13 cellular contexts compared by ENCODE assay signal in genomic region chr1:22773981-22774471, GRCh38.
DNase-seq lines count a peak whose midpoint lies in the region; TF ChIP-seq lines count a peak whose summit lies in the region.
"Had no signal": no experiment of that assay in that cellular context is flagged by ENCODE, and none has a peak within 500 bp of the region (broad histone marks: within the 10 kb centered on the region; RNA-seq: fewer than 3 reads in every experiment).

No MANE protein-coding gene starts in this region.

- H3K4me3 Mint-ChIP-seq in activated naive CD4-positive, alpha-beta T cell treated with anti-CD3 and anti-CD28 coated beads, Interleukin-2, amount 10 ng/mL, durations not matched to agents 7 days and 5 days, result no peak overlapping the region
- H3K4me3 Mint-ChIP-seq: WTC11 had no signal

- peaks cover 0 to 16% of the 10 kb centered on the region in 2 donors for H3K4me1 ChIP-seq in right atrium auricular region
- peaks cover 0 to 42% (median 31%) of the 10 kb centered on the region in 4 donors for H3K4me1 ChIP-seq in sigmoid colon

- H3K36me3 ChIP-seq in right atrium auricular region (no peaks in the 10 kb centered on the region), sigmoid colon (no peaks in the 10 kb centered on the region), H7 (replicated peaks; ENCODE audit: control insufficient read depth, insufficient read depth, low read length) (no peaks in the 10 kb centered on the region)

- TF ChIP-seq POLR2A in sigmoid colon (IDR thresholded peaks at IDR 0.05), result no peak

- H3K4me3 ChIP-seq in astrocyte of the spinal cord (ENCODE audit: low read depth, low read length) (no peak overlapping the region), right atrium auricular region (no peak overlapping the region), sigmoid colon (no peak overlapping the region), H7 (ENCODE audit: insufficient read depth, low read depth, low read length) (no peak overlapping the region)

- no peaks in the 10 kb centered on the region for H3K36me3 Mint-ChIP-seq in activated naive CD4-positive, alpha-beta T cell treated with anti-CD3 and anti-CD28 coated beads, Interleukin-2, amount 10 ng/mL, durations not matched to agents 7 days and 5 days
- H3K36me3 Mint-ChIP-seq: WTC11 had no signal

- H3K27ac ChIP-seq in right atrium auricular region (peak overlapping the region; percentile 25 to 48), sigmoid colon (peak overlapping the region in 3 of 4 donors; percentile 43 to 67 (median 53))
- H3K27ac ChIP-seq: HL-60 had no signal

- peak; percentile 11 for DNase-seq in EL
- DNase-seq in astrocyte of the spinal cord (ENCODE audit: low read depth, low spot score), result peak; percentile 52
- peak; percentile 78 for DNase-seq in right atrium auricular region (ENCODE audit: low spot score)
- DNase-seq in sigmoid colon, result peak; percentile 86
- no peak for DNase-seq in activated CD8-positive, alpha-beta memory T cell treated with anti-CD3 and anti-CD28 coated beads, Interleukin-2, amount 50 U/mL, for 48 hours
- DNase-seq in activated effector memory CD4-positive, alpha-beta T cell treated with Interleukin-2 at 50 U/mL for 16 hours, result no peak
- DNase-seq in activated naive CD4-positive, alpha-beta T cell treated with anti-CD3 and anti-CD28 coated beads, Interleukin-2, amount 10 ng/mL, durations not matched to agents 7 days and 5 days, result no peak
- no peak for DNase-seq in H7
- DNase-seq: activated naive CD4-positive, alpha-beta T cell; erythroblast; NCI-H1694 treated with DMSO at 0.1 percent for 48 hours had no signal

- CTCF ChIA-PET in activated naive CD4-positive, alpha-beta T cell treated with anti-CD3 and anti-CD28 coated beads, Interleukin-2, amount 10 ng/mL, durations not matched to agents 7 days and 5 days (lab: Charles Lee), result interaction anchor here (1.0 kb wide), 1 partner anchor 12 kb away, joined by 3 read pairs; no protein-coding TSS in a partner anchor

- no peaks in the 10 kb centered on the region for H3K9me3 Mint-ChIP-seq in activated naive CD4-positive, alpha-beta T cell treated with anti-CD3 and anti-CD28 coated beads, Interleukin-2, amount 10 ng/mL, durations not matched to agents 7 days and 5 days
- H3K9me3 Mint-ChIP-seq: WTC11 had no signal

- no peak overlapping the region for H3K27ac Mint-ChIP-seq in activated naive CD4-positive, alpha-beta T cell treated with anti-CD3 and anti-CD28 coated beads, Interleukin-2, amount 10 ng/mL, durations not matched to agents 7 days and 5 days
- H3K27ac Mint-ChIP-seq: WTC11 had no signal

- intact Hi-C loops in sigmoid colon (cut with DNase I), result no loop called here

- no peaks in the 10 kb centered on the region for H3K9me3 ChIP-seq in right atrium auricular region
- H3K9me3 ChIP-seq in sigmoid colon, result no peaks in the 10 kb centered on the region

- WGBS in sigmoid colon, 2 donors, result 18 to 59% methylated on average over 10 of the region's 10 CpGs

- in situ Hi-C loops in astrocyte of the spinal cord (cut with HindIII; ENCODE audit: low sequenced_read_pairs), result no loop called here

- no peak for TF ChIP-seq EP300 in sigmoid colon (IDR thresholded peaks at IDR 0.05)

- H3K27me3 ChIP-seq in right atrium auricular region (no peaks in the 10 kb centered on the region), sigmoid colon (no peaks in the 10 kb centered on the region), H7 (ENCODE audit: control insufficient read depth, insufficient read depth, low read length) (peaks cover 6% of the 10 kb centered on the region; the same call in 1 of the 2 replicates)

- TF ChIP-seq CTCF in astrocyte of the spinal cord (IDR thresholded peaks at IDR 0.05; ENCODE audit: low read depth, low read length) (no peak), right atrium auricular region (IDR thresholded peaks at IDR 0.05) (no peak), sigmoid colon (IDR thresholded peaks at IDR 0.05) (no peak)

- no peaks in the 10 kb centered on the region for H3K4me1 Mint-ChIP-seq in activated naive CD4-positive, alpha-beta T cell treated with anti-CD3 and anti-CD28 coated beads, Interleukin-2, amount 10 ng/mL, durations not matched to agents 7 days and 5 days

- peaks cover 38% of the 10 kb centered on the region for H3K27me3 Mint-ChIP-seq in activated naive CD4-positive, alpha-beta T cell treated with anti-CD3 and anti-CD28 coated beads, Interleukin-2, amount 10 ng/mL, durations not matched to agents 7 days and 5 days

Comparison
In these comparisons a context has a peak if more than half of its experiments do, and no peak if none do; other contexts are left out.
1. DNase-seq: peak in EL (single experiment), astrocyte of the spinal cord (single experiment), right atrium auricular region (single experiment) and sigmoid colon (single experiment); none in activated CD8-positive, alpha-beta memory T cell treated with anti-CD3 and anti-CD28 coated beads, Interleukin-2, amount 50 U/mL, for 48 hours (single experiment), activated effector memory CD4-positive, alpha-beta T cell treated with Interleukin-2 at 50 U/mL for 16 hours (single experiment), activated naive CD4-positive, alpha-beta T cell treated with anti-CD3 and anti-CD28 coated beads, Interleukin-2, amount 10 ng/mL, durations not matched to agents 7 days and 5 days (single experiment) and H7 (single experiment).